In genomic region chr1:73839922-73840321, GRCh38 we compare ENCODE assay signal across 13 cellular contexts.
DNase-seq lines count a peak whose midpoint lies in the region; ATAC-seq and TF ChIP-seq lines count a peak whose summit lies in the region.
"Had no signal": no experiment of that assay in that cellular context is flagged by ENCODE, and none has a peak within 500 bp of the region (broad histone marks: within the 10 kb centered on the region; RNA-seq: fewer than 3 reads in every experiment).

No MANE protein-coding gene starts in this region.

- no peaks in the 10 kb centered on the region for H3K36me3 Mint-ChIP-seq in activated naive CD4-positive, alpha-beta T cell treated with anti-CD3 and anti-CD28 coated beads, Interleukin-2, amount 10 ng/mL, durations not matched to agents 7 days and 5 days
- no peaks in the 10 kb centered on the region for H3K36me3 Mint-ChIP-seq in stimulated activated effector memory CD8-positive, alpha-beta T cell treated with anti-CD3 and anti-CD28 coated beads, Interleukin-12 subunit alpha, Interleukin-12 subunit beta, amount 100 ng/mL, for 72 hours

- H3K4me1 Mint-ChIP-seq in activated naive CD4-positive, alpha-beta T cell treated with anti-CD3 and anti-CD28 coated beads, Interleukin-2, amount 10 ng/mL, durations not matched to agents 7 days and 5 days: no peaks in the 10 kb centered on the region
- no peaks in the 10 kb centered on the region for H3K4me1 Mint-ChIP-seq in stimulated activated effector memory CD8-positive, alpha-beta T cell treated with anti-CD3 and anti-CD28 coated beads, Interleukin-12 subunit alpha, Interleukin-12 subunit beta, amount 100 ng/mL, for 72 hours

- CTCF ChIA-PET in activated naive CD4-positive, alpha-beta T cell treated with anti-CD3 and anti-CD28 coated beads, Interleukin-2, amount 10 ng/mL, durations not matched to agents 7 days and 5 days (lab: Charles Lee): no interaction called here

- H3K9me3 ChIP-seq in Loucy (ENCODE audit: insufficient read depth, low read depth, low read length): no peaks in the 10 kb centered on the region
- H3K9me3 ChIP-seq in testis: no peaks in the 10 kb centered on the region
- no peaks in the 10 kb centered on the region for H3K9me3 ChIP-seq in sigmoid colon

- no peaks in the 10 kb centered on the region for H3K36me3 ChIP-seq in Loucy (ENCODE audit: insufficient read depth, low read length)
- no peaks in the 10 kb centered on the region for H3K36me3 ChIP-seq in testis (ENCODE audit: low read depth, missing control alignments)
- no peaks in the 10 kb centered on the region for H3K36me3 ChIP-seq in sigmoid colon

- H3F3A ChIP-seq in Loucy (ENCODE audit: low read depth): no peaks in the 10 kb centered on the region

- no peak overlapping the region for H3K4me3 ChIP-seq in Loucy (ENCODE audit: low read length, poor library complexity, severe bottlenecking)
- H3K4me3 ChIP-seq in testis: no peak overlapping the region
- H3K4me3 ChIP-seq in sigmoid colon: no peak overlapping the region

- no peaks in the 10 kb centered on the region for H3K9me3 Mint-ChIP-seq in activated naive CD4-positive, alpha-beta T cell treated with anti-CD3 and anti-CD28 coated beads, Interleukin-2, amount 10 ng/mL, durations not matched to agents 7 days and 5 days
- peaks cover 8% of the 10 kb centered on the region for H3K9me3 Mint-ChIP-seq in stimulated activated effector memory CD8-positive, alpha-beta T cell treated with anti-CD3 and anti-CD28 coated beads, Interleukin-12 subunit alpha, Interleukin-12 subunit beta, amount 100 ng/mL, for 72 hours

- 59 to 71% methylated on average over 4 of the region's 4 CpGs for WGBS in testis, 2 donors
- WGBS in sigmoid colon, 2 donors: 39 to 60% methylated on average over 4 of the region's 4 CpGs

- H2AFZ ChIP-seq in Loucy (ENCODE audit: low read length): no peak overlapping the region

- H3K27ac ChIP-seq in testis (no peak overlapping the region), sigmoid colon (no peak overlapping the region)

- peak; percentile 73 for TF ChIP-seq CTCF in Loucy (conservative IDR thresholded peaks at IDR 0.05; ENCODE audit: low read length)
- peak; percentile 17 to 33 (median 26) for TF ChIP-seq CTCF in testis (IDR thresholded peaks at IDR 0.05)
- TF ChIP-seq CTCF in sigmoid colon (IDR thresholded peaks at IDR 0.05): no peak

- H3K9ac ChIP-seq in Loucy (ENCODE audit: low read depth, low read length, poor library complexity, severe bottlenecking): no peak overlapping the region

- no peak for TF ChIP-seq EP300 in sigmoid colon (IDR thresholded peaks at IDR 0.05)

- H3K4me3 Mint-ChIP-seq in activated naive CD4-positive, alpha-beta T cell treated with anti-CD3 and anti-CD28 coated beads, Interleukin-2, amount 10 ng/mL, durations not matched to agents 7 days and 5 days: no peak overlapping the region
- H3K4me3 Mint-ChIP-seq in stimulated activated effector memory CD8-positive, alpha-beta T cell treated with anti-CD3 and anti-CD28 coated beads, Interleukin-12 subunit alpha, Interleukin-12 subunit beta, amount 100 ng/mL, for 72 hours: no peak overlapping the region

- no peak for ATAC-seq in GM21717 (IDR thresholded peaks at IDR 0.05; ENCODE audit: unreplicated experiment)
- ATAC-seq in stimulated activated effector memory CD8-positive, alpha-beta T cell treated with anti-CD3 and anti-CD28 coated beads, Interleukin-12 subunit alpha, Interleukin-12 subunit beta, amount 100 ng/mL, for 72 hours: no peak

- DNase-seq in activated naive CD4-positive, alpha-beta T cell treated with anti-CD3 and anti-CD28 coated beads, Interleukin-2, amount 10 ng/mL, durations not matched to agents 7 days and 5 days: peak; percentile 26
- DNase-seq in activated naive CD4-positive, alpha-beta T cell treated with anti-CD3 and anti-CD28 coated beads, Interleukin-2, amount 50 U/mL, for 16 hours: no peak
- peak; percentile 1 to 11 for DNase-seq in dermis microvascular lymphatic vessel endothelial cell (ENCODE audit: low read depth in 2 of 2)
- DNase-seq in testis: peak; percentile 47
- DNase-seq in sigmoid colon: no peak
- no peak for DNase-seq in stimulated activated effector memory CD8-positive, alpha-beta T cell treated with anti-CD3 and anti-CD28 coated beads, Interleukin-12 subunit alpha, Interleukin-12 subunit beta, amount 100 ng/mL, for 72 hours (ENCODE audit: low spot score in 2 of 2)
- DNase-seq: activated CD4-positive, CD25-positive, alpha-beta regulatory T cell treated with anti-CD3 and anti-CD28 coated beads, Interleukin-2, amount 50 U/mL, for 72 hours; caudate nucleus; H7; islet precursor cell; NCI-H1694 treated with DMSO at 0.1 percent for 48 hours had no signal

- H3K4me1 ChIP-seq in Loucy (ENCODE audit: insufficient read depth, low read length, poor library complexity, severe bottlenecking): no peaks in the 10 kb centered on the region
- no peaks in the 10 kb centered on the region for H3K4me1 ChIP-seq in testis
- H3K4me1 ChIP-seq in sigmoid colon: no peaks in the 10 kb centered on the region

- intact Hi-C loops in testis (cut with DNase I; ENCODE audit: low total_unique reads): no loop called here
- intact Hi-C loops in sigmoid colon (cut with DNase I): no loop called here

- no peak overlapping the region for H3K4me2 ChIP-seq in Loucy (ENCODE audit: low read depth, low read length, poor library complexity, severe bottlenecking)

- H3K79me2 ChIP-seq in Loucy (ENCODE audit: insufficient read depth, low read length): no peaks in the 10 kb centered on the region

- no peaks in the 10 kb centered on the region for H4K20me1 ChIP-seq in Loucy (ENCODE audit: insufficient read depth, low read length, poor library complexity, severe bottlenecking)

- no peaks in the 10 kb centered on the region for H3K27me3 ChIP-seq in Loucy (ENCODE audit: insufficient read depth, low read length, poor library complexity, severe bottlenecking)
- H3K27me3 ChIP-seq in testis: no peaks in the 10 kb centered on the region
- no peaks in the 10 kb centered on the region for H3K27me3 ChIP-seq in sigmoid colon

- no peak overlapping the region for H3K27ac Mint-ChIP-seq in activated naive CD4-positive, alpha-beta T cell treated with anti-CD3 and anti-CD28 coated beads, Interleukin-2, amount 10 ng/mL, durations not matched to agents 7 days and 5 days
- no peak overlapping the region for H3K27ac Mint-ChIP-seq in stimulated activated effector memory CD8-positive, alpha-beta T cell treated with anti-CD3 and anti-CD28 coated beads, Interleukin-12 subunit alpha, Interleukin-12 subunit beta, amount 100 ng/mL, for 72 hours

- no peaks in the 10 kb centered on the region for H3K9me2 ChIP-seq in Loucy (replicated peaks; ENCODE audit: low read depth, low read length)

- H3K27me3 Mint-ChIP-seq in activated naive CD4-positive, alpha-beta T cell treated with anti-CD3 and anti-CD28 coated beads, Interleukin-2, amount 10 ng/mL, durations not matched to agents 7 days and 5 days: no peaks in the 10 kb centered on the region

- no peak for TF ChIP-seq POLR2A in testis (IDR thresholded peaks at IDR 0.05)
- no peak for TF ChIP-seq POLR2A in sigmoid colon (IDR thresholded peaks at IDR 0.05)

Comparison
In these comparisons a context has a peak if more than half of its experiments do, and no peak if none do; other contexts are left out.
1. DNase-seq: peak in activated naive CD4-positive, alpha-beta T cell treated with anti-CD3 and anti-CD28 coated beads, Interleukin-2, amount 10 ng/mL, durations not matched to agents 7 days and 5 days (single experiment), dermis microvascular lymphatic vessel endothelial cell (2 of 2) and testis (single experiment); none in activated naive CD4-positive, alpha-beta T cell treated with anti-CD3 and anti-CD28 coated beads, Interleukin-2, amount 50 U/mL, for 16 hours (single experiment), sigmoid colon (single experiment) and stimulated activated effector memory CD8-positive, alpha-beta T cell treated with anti-CD3 and anti-CD28 coated beads, Interleukin-12 subunit alpha, Interleukin-12 subunit beta, amount 100 ng/mL, for 72 hours (0 of 2).
2. CTCF ChIP-seq: peak in Loucy (single experiment) and testis (3 of 3); none in sigmoid colon (0 of 4).